In the genomic region with DNA sequence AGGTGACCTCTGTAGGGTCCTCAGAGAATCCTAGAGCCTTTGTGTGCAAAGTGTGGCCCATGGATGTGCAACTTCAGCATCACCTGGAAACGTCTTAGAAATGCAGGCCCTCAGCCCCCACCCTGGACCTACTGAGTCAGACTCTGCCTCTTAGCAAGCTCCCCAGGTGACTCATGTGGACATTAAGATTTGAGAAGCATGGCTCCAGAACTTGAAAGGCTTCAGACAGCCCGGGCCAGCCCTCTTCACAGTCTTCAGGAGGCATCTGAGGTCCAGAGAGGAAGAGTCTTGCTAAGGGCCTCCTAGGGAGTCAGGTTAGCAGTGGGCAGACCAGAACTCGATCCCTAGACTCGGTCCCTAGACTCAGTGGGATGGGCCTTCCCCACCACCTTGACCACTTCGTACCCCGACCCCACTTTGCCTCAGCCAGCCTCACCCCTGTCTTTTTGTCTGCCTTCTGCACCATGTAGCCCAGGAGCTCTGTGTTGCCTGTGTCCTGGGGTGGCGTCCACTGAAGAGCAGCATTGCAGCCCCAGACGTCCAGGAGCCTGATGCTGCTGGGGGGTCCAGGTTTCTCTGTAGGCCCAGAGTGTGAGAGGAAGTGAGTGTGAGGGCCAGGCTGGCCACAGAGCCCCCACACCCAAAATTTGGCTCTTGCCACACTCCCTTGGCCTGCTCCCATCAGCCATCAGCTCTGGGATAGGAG, we compare ENCODE assay signal across 26 cellular contexts. TPM values are rescaled to one million over a fixed set of nuclear protein-coding genes. Genes with fewer than 3 reads are reported as not detected.
DNase-seq lines count a peak whose midpoint lies in the region; ATAC-seq, FAIRE-seq and TF ChIP-seq lines count a peak whose summit lies in the region.
"Had no signal": no experiment of that assay in that cellular context is flagged by ENCODE, and none has a peak within 500 bp of the region (broad histone marks: within the 10 kb centered on the region; RNA-seq: fewer than 3 reads in every experiment).

No MANE protein-coding gene starts in this region.

- H3K9ac ChIP-seq in kidney (ENCODE audit: low read length in 2 of 2) = no peak overlapping the region

- no peak overlapping the region for H3K4me3 ChIP-seq in GM12864 (ENCODE audit: low read depth, low read length)
- H3K4me3 ChIP-seq in kidney (ENCODE audit: low read length in 2 of 2) = no peak overlapping the region
- H3K4me3 ChIP-seq: gastroesophageal sphincter, hepatocyte, ovary, Peyer's patch, right atrium auricular region, transverse colon had no signal

- FAIRE-seq in kidney (lab: Jason Lieb, UNC) = no peak
- FAIRE-seq: GM12891, TTC549 had no signal

- H3K36me3 ChIP-seq in kidney (ENCODE audit: control insufficient read depth in 1 of 2, insufficient read depth in 2 of 2, low read length in 2 of 2) = no peaks in the 10 kb centered on the region
- H3K36me3 ChIP-seq: gastroesophageal sphincter, ovary, Peyer's patch, right atrium auricular region, transverse colon had no signal

- no peaks in the 10 kb centered on the region for H3K9me3 ChIP-seq in kidney (ENCODE audit: control insufficient read depth in 1 of 2, low read length in 2 of 2)
- H3K9me3 ChIP-seq: gastroesophageal sphincter, ovary, Peyer's patch, right atrium auricular region, transverse colon had no signal

- intact Hi-C loops in kidney (cut with DNase I) = no loop called here

- no peak overlapping the region for H3K27ac ChIP-seq in kidney (ENCODE audit: low read depth in 2 of 2, low read length in 2 of 2)
- H3K27ac ChIP-seq: gastroesophageal sphincter, hepatocyte, ovary, Peyer's patch, right atrium auricular region, transverse colon had no signal

- DNase-seq in GM12864 (ENCODE audit: low read depth) (peak; percentile 5), RKO (ENCODE audit: low spot score) (peak; percentile 8), kidney (peak; percentile 26), renal cortical epithelial cell (ENCODE audit: low read depth) (peak; percentile 53), NCI-H2171 (lab: John Stamatoyannopoulos, UW) (no peak), T-helper 9 cell (no peak)
- DNase-seq: activated CD4-positive, alpha-beta memory T cell treated with anti-CD3 and anti-CD28 coated beads for 36 hours; activated gamma-delta T cell; activated naive CD8-positive, alpha-beta T cell treated with anti-CD3 and anti-CD28 coated beads, Interleukin-2, amount 10 ng/mL, durations not matched to agents 7 days and 5 days; Calu3; naive thymus-derived CD4-positive, alpha-beta T cell; NCI-H187; NCI-H524 treated with DMSO at 0.1 percent for 48 hours; transverse colon had no signal

- no peak for ATAC-seq in HG03108 (IDR thresholded peaks at IDR 0.05; ENCODE audit: unreplicated experiment)
- ATAC-seq: activated CD4-positive, CD25-positive, alpha-beta regulatory T cell treated with anti-CD3 and anti-CD28 coated beads, Interleukin-2, amount 50 U/mL, for 24 hours; gastroesophageal sphincter; left lobe of liver; naive thymus-derived CD4-positive, alpha-beta T cell had no signal

- TF ChIP-seq CTCF in GM12864 (IDR thresholded peaks at IDR 0.05; ENCODE audit: low read depth, low read length, missing control alignments) (no peak), kidney (IDR thresholded peaks at IDR 0.05; ENCODE audit: borderline replicate concordance, extremely low read depth, insufficient read depth) (no peak)

- H3K4me1 ChIP-seq in kidney (ENCODE audit: control insufficient read depth in 1 of 2, insufficient read depth in 1 of 2, low read depth in 1 of 2, low read length in 2 of 2) = peaks cover 0 to 5% of the 10 kb centered on the region in 2 donors
- H3K4me1 ChIP-seq: gastroesophageal sphincter had no signal

RNA-seq across cellular contexts. Expression of gene MYBPH, which starts 4.8 kb away (rescaled TPM):
- not detected for total RNA-seq in kidney
- polyA plus RNA-seq in kidney (ENCODE audit: insufficient read depth, low read depth, low replicate concordance) = 2.3 TPM
- total RNA-seq in renal cortical epithelial cell = not detected in 2 replicates
- total RNA-seq: activated CD4-positive, alpha-beta memory T cell treated with anti-CD3 and anti-CD28 coated beads for 36 hours; activated naive CD8-positive, alpha-beta T cell treated with anti-CD3 and anti-CD28 coated beads, Interleukin-2, amount 10 ng/mL, durations not matched to agents 7 days and 5 days; Calu3; gastroesophageal sphincter; hepatocyte; left lobe of liver; naive thymus-derived CD4-positive, alpha-beta T cell; Peyer's patch; right atrium auricular region; SK-MEL-5; T-helper 1 cell treated with Interleukin-12 subunit alpha and Interleukin-12 subunit beta and Interleukin-4 antibody, amounts not matched to agents 30 ng/mL and 1 ng/mL, for 36 hours; transverse colon had no signal
- polyA plus RNA-seq: naive thymus-derived CD4-positive, alpha-beta T cell had no signal

RNA-seq across cellular contexts. Expression of gene CHI3L1, which starts 15.7 kb away (rescaled TPM):
- 49.5 TPM for total RNA-seq in kidney
- 96.6 TPM for polyA plus RNA-seq in kidney (ENCODE audit: insufficient read depth, low read depth, low replicate concordance)
- 0.10 and 0.69 TPM in 2 replicates for total RNA-seq in renal cortical epithelial cell
- total RNA-seq: activated CD4-positive, alpha-beta memory T cell treated with anti-CD3 and anti-CD28 coated beads for 36 hours; Calu3; T-helper 1 cell treated with Interleukin-12 subunit alpha and Interleukin-12 subunit beta and Interleukin-4 antibody, amounts not matched to agents 30 ng/mL and 1 ng/mL, for 36 hours had no signal
- polyA plus RNA-seq: naive thymus-derived CD4-positive, alpha-beta T cell had no signal

RNA-seq across cellular contexts. Expression of gene ADORA1, which starts 43.3 kb away (rescaled TPM):
- total RNA-seq in kidney (4.9 TPM), renal cortical epithelial cell (4.2 and 54.7 TPM in 2 replicates)
- 21.2 TPM for polyA plus RNA-seq in kidney (ENCODE audit: insufficient read depth, low read depth, low replicate concordance)
- total RNA-seq: activated CD4-positive, alpha-beta memory T cell treated with anti-CD3 and anti-CD28 coated beads for 36 hours; activated naive CD8-positive, alpha-beta T cell treated with anti-CD3 and anti-CD28 coated beads, Interleukin-2, amount 10 ng/mL, durations not matched to agents 7 days and 5 days; T-helper 1 cell treated with Interleukin-12 subunit alpha and Interleukin-12 subunit beta and Interleukin-4 antibody, amounts not matched to agents 30 ng/mL and 1 ng/mL, for 36 hours had no signal
- polyA plus RNA-seq: naive thymus-derived CD4-positive, alpha-beta T cell had no signal

RNA-seq across cellular contexts. Expression of gene CHIT1, which starts 58.7 kb away (rescaled TPM):
- total RNA-seq in kidney (1.1 TPM), renal cortical epithelial cell (under 0.01 TPM in 1 of 2 replicates, not detected in the other)
- not detected for polyA plus RNA-seq in kidney (ENCODE audit: insufficient read depth, low read depth, low replicate concordance)
- total RNA-seq: Calu3, right atrium auricular region, SK-MEL-5 had no signal
- polyA plus RNA-seq: naive thymus-derived CD4-positive, alpha-beta T cell had no signal

Comparison
In these comparisons a context has a peak if more than half of its experiments do, and no peak if none do; other contexts are left out.
1. DNase-seq: peak in GM12864 (single experiment), RKO (single experiment), kidney (single experiment) and renal cortical epithelial cell (single experiment); none in NCI-H2171 (single experiment) and T-helper 9 cell (single experiment).
2. RNA of gene CHI3L1, which starts 15.7 kb away (total RNA-seq): 49.5 TPM in kidney (single experiment); 0.10 to 0.69 TPM in renal cortical epithelial cell; every median in the first group is over 10 times any median in the second.